ENCODE assay signal across 8 cellular contexts in genomic region chr13:51781246-51782022, GRCh38. TPM values are rescaled to one million over a fixed set of nuclear protein-coding genes. Genes with fewer than 3 reads are reported as not detected.
DNase-seq lines count a peak whose midpoint lies in the region; ATAC-seq, FAIRE-seq and TF ChIP-seq lines count a peak whose summit lies in the region.

No MANE protein-coding gene starts in this region.

- H3K27ac Mint-ChIP-seq in activated CD4-positive, alpha-beta T cell treated with anti-CD3 and anti-CD28 coated beads for 36 hours = no peak overlapping the region
- no peak overlapping the region for H3K27ac Mint-ChIP-seq in nephron progenitor cell

- ATAC-seq in activated CD4-positive, alpha-beta T cell treated with anti-CD3 and anti-CD28 coated beads for 36 hours = peak; percentile 93
- ATAC-seq in HG02840 (IDR thresholded peaks at IDR 0.05; ENCODE audit: low FRiP score, unreplicated experiment) = no peak

- DNase-seq in activated CD4-positive, alpha-beta T cell treated with anti-CD3 and anti-CD28 coated beads for 36 hours = peak; percentile 61
- no peak for DNase-seq in activated CD4-positive, alpha-beta T cell treated with anti-CD3 and anti-CD28 coated beads for 4 hours
- peak; percentile 10 for DNase-seq in HTR-8/SVneo (ENCODE audit: insufficient read length, low spot score)
- DNase-seq in astrocyte of the cerebellum (ENCODE audit: low read depth) = no peak
- DNase-seq in nephron progenitor cell = no peak
- DNase-seq in pons (ENCODE audit: low spot score) = no peak
- DNase-seq in activated effector memory CD4-positive, alpha-beta T cell treated with anti-CD3 and anti-CD28 coated beads, Interleukin-2, amount 50 U/mL, for 16 hours = no peak

- intact Hi-C loops in activated CD4-positive, alpha-beta T cell treated with anti-CD3 and anti-CD28 coated beads for 36 hours (cut with DNase I, micrococcal nuclease) = no loop called here

- no peaks in the 10 kb centered on the region for H3K27me3 Mint-ChIP-seq in activated CD4-positive, alpha-beta T cell treated with anti-CD3 and anti-CD28 coated beads for 36 hours
- peaks cover 6% of the 10 kb centered on the region for H3K27me3 Mint-ChIP-seq in nephron progenitor cell (ENCODE audit: low read depth, poor library complexity)

- no peak overlapping the region for H3K4me3 ChIP-seq in astrocyte of the cerebellum (ENCODE audit: low read depth, low read length)

- no peaks in the 10 kb centered on the region for H3K36me3 Mint-ChIP-seq in activated CD4-positive, alpha-beta T cell treated with anti-CD3 and anti-CD28 coated beads for 36 hours (ENCODE audit: low read depth)
- no peaks in the 10 kb centered on the region for H3K36me3 Mint-ChIP-seq in nephron progenitor cell (ENCODE audit: low read depth)

- no peak overlapping the region for H3K4me3 Mint-ChIP-seq in activated CD4-positive, alpha-beta T cell treated with anti-CD3 and anti-CD28 coated beads for 36 hours
- H3K4me3 Mint-ChIP-seq in nephron progenitor cell = no peak overlapping the region

- POLR2A ChIA-PET in activated CD4-positive, alpha-beta T cell treated with anti-CD3 and anti-CD28 coated beads for 36 hours (lab: Charles Lee) = no interaction called here

- CTCF ChIA-PET in activated CD4-positive, alpha-beta T cell treated with anti-CD3 and anti-CD28 coated beads for 36 hours (lab: Charles Lee) = interaction anchor here (0.6 to 1.8 kb wide), 8 partner anchors 11 to 496 kb away, joined by 3 to 4 read pairs (median 3); partner anchors contain the start of gene TMEM272

- in situ Hi-C loops in astrocyte of the cerebellum (cut with HindIII; ENCODE audit: low sequenced_read_pairs) = loop anchor here (25.0 kb wide), 1 partner anchor 344 kb away; no protein-coding TSS in a partner anchor

- FAIRE-seq in HTR-8/SVneo (lab: Jason Lieb, UNC) = no peak

- H3K9me3 Mint-ChIP-seq in activated CD4-positive, alpha-beta T cell treated with anti-CD3 and anti-CD28 coated beads for 36 hours (ENCODE audit: low read depth) = no peaks in the 10 kb centered on the region
- no peaks in the 10 kb centered on the region for H3K9me3 Mint-ChIP-seq in nephron progenitor cell

- peak; percentile 45 for TF ChIP-seq CTCF in astrocyte of the cerebellum (IDR thresholded peaks at IDR 0.05; ENCODE audit: low read depth, low read length, missing control alignments)
- peak; percentile 15 for TF ChIP-seq CTCF in nephron progenitor cell (IDR thresholded peaks at IDR 0.05)

- H3K4me1 Mint-ChIP-seq in activated CD4-positive, alpha-beta T cell treated with anti-CD3 and anti-CD28 coated beads for 36 hours = peaks cover 3% of the 10 kb centered on the region
- H3K4me1 Mint-ChIP-seq in nephron progenitor cell = peaks cover 16% of the 10 kb centered on the region

RNA-seq across cellular contexts. Expression of gene DHRS12, which starts 22.5 kb away (rescaled TPM):
- 1 to 10 TPM; 4.9 to 5.3 TPM for total RNA-seq in activated CD4-positive, alpha-beta T cell treated with anti-CD3 and anti-CD28 coated beads for 36 hours

Comparison
In these comparisons a context has a peak if more than half of its experiments do, and no peak if none do; other contexts are left out.
1. DNase-seq: peak in activated CD4-positive, alpha-beta T cell treated with anti-CD3 and anti-CD28 coated beads for 36 hours (single experiment) and HTR-8/SVneo (single experiment); none in activated CD4-positive, alpha-beta T cell treated with anti-CD3 and anti-CD28 coated beads for 4 hours (0 of 2), astrocyte of the cerebellum (single experiment), nephron progenitor cell (single experiment), pons (single experiment) and activated effector memory CD4-positive, alpha-beta T cell treated with anti-CD3 and anti-CD28 coated beads, Interleukin-2, amount 50 U/mL, for 16 hours (single experiment).